ENCODE assay signal across 8 cellular contexts in genomic region chr7:140478361-140479061, GRCh38. TPM values are rescaled to one million over a fixed set of nuclear protein-coding genes. Genes with fewer than 3 reads are reported as not detected.
DNase-seq lines count a peak whose midpoint lies in the region; ATAC-seq and TF ChIP-seq lines count a peak whose summit lies in the region.

No MANE protein-coding gene starts in this region.

- TF ChIP-seq CTCF in DOHH2 (IDR thresholded peaks at IDR 0.05; ENCODE audit: low read depth, low read length, poor library complexity, severe bottlenecking) (no peak), ascending aorta (IDR thresholded peaks at IDR 0.05) (no peak), retinal pigment epithelial cell (conservative IDR thresholded peaks at IDR 0.05; ENCODE audit: low read depth, low read length) (no peak)

- H3F3A ChIP-seq in DOHH2 (ENCODE audit: control insufficient read depth, insufficient read depth) = no peaks in the 10 kb centered on the region

- no peaks in the 10 kb centered on the region for H3K9me2 ChIP-seq in DOHH2 (replicated peaks; ENCODE audit: control insufficient read depth, low read length)

- H3K4me1 ChIP-seq in DOHH2 (ENCODE audit: control insufficient read depth, low read length) (peaks cover 29% of the 10 kb centered on the region), ascending aorta (peaks cover 5 to 20% of the 10 kb centered on the region in 2 donors)

- peak overlapping the region; percentile 90 for H3K4me3 ChIP-seq in DOHH2 (ENCODE audit: low read length)
- H3K4me3 ChIP-seq in ascending aorta = peak overlapping the region; percentile 90 to 93
- peak overlapping the region; percentile 82 for H3K4me3 ChIP-seq in retinal pigment epithelial cell (ENCODE audit: low read length)

- H4K20me1 ChIP-seq in DOHH2 (ENCODE audit: control insufficient read depth, insufficient read depth, low read depth, low read length) = peaks cover 23% of the 10 kb centered on the region

- H3K27ac ChIP-seq in DOHH2 (ENCODE audit: low read depth, low read length) = peak overlapping the region; percentile 75
- H3K27ac ChIP-seq in ascending aorta = peak overlapping the region; percentile 73 to 87

- H3K36me3 ChIP-seq in DOHH2 (ENCODE audit: control insufficient read depth, low read length) = peaks cover 12% of the 10 kb centered on the region
- no peaks in the 10 kb centered on the region for H3K36me3 ChIP-seq in ascending aorta

- H3K79me2 ChIP-seq in DOHH2 (ENCODE audit: control insufficient read depth, low read length) = peaks cover 58% of the 10 kb centered on the region

- ATAC-seq in GM21528 (IDR thresholded peaks at IDR 0.05; ENCODE audit: low FRiP score, unreplicated experiment) = peak; percentile 30

- peak overlapping the region; percentile 82 for H3K4me2 ChIP-seq in DOHH2 (ENCODE audit: low read length)

- H3K9me3 ChIP-seq in DOHH2 (ENCODE audit: control insufficient read depth, insufficient read depth, low read length) = no peaks in the 10 kb centered on the region
- no peaks in the 10 kb centered on the region for H3K9me3 ChIP-seq in ascending aorta

- DNase-seq in HuH-7 (ENCODE audit: low spot score) (peak; percentile 41), SKM-1 treated with dmso at 0.1 percent for 144 hours (lab: John Stamatoyannopoulos, UW; ENCODE audit: unreplicated experiment) (peak; percentile 78), ascending aorta (ENCODE audit: low spot score in 2 of 2) (peak in 1 of 2 donors; percentile 70), hypothalamus (lab: John Stamatoyannopoulos, UW) (peak in 35 of 51 donors; percentile 2 to 60 (median 32)), retinal pigment epithelial cell (ENCODE audit: low read depth) (peak; percentile 8), H4 (ENCODE audit: low spot score) (no peak)

- no peaks in the 10 kb centered on the region for H3K27me3 ChIP-seq in DOHH2 (ENCODE audit: control insufficient read depth, low read length)
- H3K27me3 ChIP-seq in ascending aorta = no peaks in the 10 kb centered on the region

- intact Hi-C loops in ascending aorta (cut with DNase I) = loop anchor here (1.0 to 10.0 kb wide), 5 partner anchors 80 to 536 kb away; partner anchors contain the start of genes BRAF, KDM7A, MRPS33 and SLC37A3

RNA-seq across cellular contexts. Expression of gene MKRN1, which starts 0.8 kb away (rescaled TPM):
- 20.6 TPM for total RNA-seq in ascending aorta
- 57.9 and 62.8 TPM in 2 replicates for total RNA-seq in H4 (2014; rRNA removed; shearing (Covaris generic))
